Comparison of ENCODE assay signal across 14 cellular contexts in genomic region chr2:37349376-37349775, GRCh38. TPM values are rescaled to one million over a fixed set of nuclear protein-coding genes. Genes with fewer than 3 reads are reported as not detected.
A peak's percentile ranks its signal among the peaks of the same experiment; 100 is the strongest.
DNase-seq lines count a peak whose midpoint lies in the region; ATAC-seq and TF ChIP-seq lines count a peak whose summit lies in the region.
"Had no signal": no experiment of that assay in that cellular context is flagged by ENCODE, and none has a peak within 500 bp of the region (broad histone marks: within the 10 kb centered on the region; RNA-seq: fewer than 3 reads in every experiment).

No MANE protein-coding gene starts in this region.

- DNase-seq in NCI-H2171 treated with DMSO at 0.1 percent for 48 hours (lab: John Stamatoyannopoulos, UW) (peak; percentile 24), NCI-H2171 (lab: John Stamatoyannopoulos, UW) (no peak), NCI-H146 treated with DMSO at 0.1 percent for 48 hours (lab: John Stamatoyannopoulos, UW; ENCODE audit: unreplicated experiment) (peak; percentile 51), retina (peak; percentile 27), 8988T (no peak), A673 (ENCODE audit: low spot score) (no peak)
- DNase-seq: caudate nucleus; foreskin melanocyte; stimulated activated naive CD4-positive, alpha-beta T cell treated with Interleukin-2 at 50 U/mL for 16 hours had no signal

- CTCF ChIA-PET in A673 (lab: Charles Lee) = no interaction called here

- TF ChIP-seq CTCF in SU-DHL-6 (IDR thresholded peaks at IDR 0.05; ENCODE audit: insufficient read depth, low read length, poor library complexity, severe bottlenecking) = no peak
- TF ChIP-seq CTCF in A673 (conservative IDR thresholded peaks at IDR 0.05; ENCODE audit: low read depth, low read length) = no peak

- BruUV-seq in A673 (replicated peaks; lab: Mats Ljungman, UMichigan) = no TSS peak

- H3K9me2 ChIP-seq in SU-DHL-6 (replicated peaks; ENCODE audit: insufficient read depth, low read length) = no peaks in the 10 kb centered on the region

- H3K4me3 ChIP-seq in SU-DHL-6 (ENCODE audit: insufficient read depth, low read length, poor library complexity, severe bottlenecking) (peak overlapping the region; percentile 9), A673 (ENCODE audit: low read depth, low read length, poor library complexity, severe bottlenecking) (no peak overlapping the region)
- H3K4me3 ChIP-seq: MG63, skin epidermis had no signal

- H3K4me1 ChIP-seq in A673 (ENCODE audit: insufficient read depth, low read length, poor library complexity, severe bottlenecking) = no peaks in the 10 kb centered on the region

- intact Hi-C loops in A673 (cut with micrococcal nuclease; ENCODE audit: unreplicated experiment) = no loop called here

- peak overlapping the region; percentile 13 for H2AFZ ChIP-seq in SU-DHL-6 (ENCODE audit: low read depth, low read length, severe bottlenecking)

- H3F3A ChIP-seq in SU-DHL-6 (ENCODE audit: insufficient read depth) = peaks cover 7% of the 10 kb centered on the region; the same call in 1 of the 2 replicates

- H3K27ac ChIP-seq in SU-DHL-6 (ENCODE audit: low read depth, low read length) (peak overlapping the region; percentile 73), A673 (ENCODE audit: low read depth, low read length, poor library complexity, severe bottlenecking) (no peak overlapping the region)

- peak overlapping the region; percentile 61 for H3K4me2 ChIP-seq in SU-DHL-6 (ENCODE audit: low read depth, low read length, poor library complexity, severe bottlenecking)

- H3K79me2 ChIP-seq in SU-DHL-6 (ENCODE audit: insufficient read depth, low read length) = no peaks in the 10 kb centered on the region

- POLR2A ChIA-PET in A673 (lab: Charles Lee; ENCODE audit: low non-redundant PET) = no interaction called here

- H3K9me3 ChIP-seq in SU-DHL-6 (ENCODE audit: insufficient read depth, low read length) (no peaks in the 10 kb centered on the region), A673 (ENCODE audit: low read depth, low read length, poor library complexity, severe bottlenecking) (no peaks in the 10 kb centered on the region)
- H3K9me3 ChIP-seq: MG63 had no signal

- no peak for ATAC-seq in GM19467 (IDR thresholded peaks at IDR 0.05; ENCODE audit: unreplicated experiment)
- ATAC-seq: activated T-helper 17 cell treated with anti-CD3 and anti-CD28 coated beads, Interleukin-2, amount 50 U/mL, for 72 hours had no signal

- H4K20me1 ChIP-seq in SU-DHL-6 (ENCODE audit: low read depth, low read length) = no peaks in the 10 kb centered on the region

- H3K27me3 ChIP-seq in SU-DHL-6 (ENCODE audit: low read length) (no peaks in the 10 kb centered on the region), A673 (replicated peaks; ENCODE audit: insufficient read depth, low read depth, low read length, poor library complexity) (no peaks in the 10 kb centered on the region)
- H3K27me3 ChIP-seq: MG63 had no signal

- peak overlapping the region; percentile 32; the same call in 1 of the 2 replicates for H3K9ac ChIP-seq in SU-DHL-6 (ENCODE audit: low read length)

- H3K36me3 ChIP-seq in SU-DHL-6 (ENCODE audit: low read length) = no peaks in the 10 kb centered on the region
- H3K36me3 ChIP-seq in A673 (ENCODE audit: insufficient read depth, low read length, poor library complexity, severe bottlenecking) = no peaks in the 10 kb centered on the region
- H3K36me3 ChIP-seq: MG63 had no signal

RNA-seq across cellular contexts. Expression of gene QPCT, which starts 4.9 kb away (rescaled TPM):
- total RNA-seq in A673 (2021) = 2.2 and 4.2 TPM in 2 replicates

RNA-seq across cellular contexts. Expression of gene PRKD3, which starts 24.7 kb away (rescaled TPM):
- 53.1 and 54.9 TPM in 2 replicates for total RNA-seq in A673 (2021)

Comparison
In these comparisons a context has a peak if more than half of its experiments do, and no peak if none do; other contexts are left out.
1. DNase-seq: peak in NCI-H2171 treated with DMSO at 0.1 percent for 48 hours (single experiment), NCI-H146 treated with DMSO at 0.1 percent for 48 hours (single experiment) and retina (single experiment); none in NCI-H2171 (single experiment), 8988T (single experiment) and A673 (single experiment).